1 cellular context compared by ENCODE assay signal in the genomic region with DNA sequence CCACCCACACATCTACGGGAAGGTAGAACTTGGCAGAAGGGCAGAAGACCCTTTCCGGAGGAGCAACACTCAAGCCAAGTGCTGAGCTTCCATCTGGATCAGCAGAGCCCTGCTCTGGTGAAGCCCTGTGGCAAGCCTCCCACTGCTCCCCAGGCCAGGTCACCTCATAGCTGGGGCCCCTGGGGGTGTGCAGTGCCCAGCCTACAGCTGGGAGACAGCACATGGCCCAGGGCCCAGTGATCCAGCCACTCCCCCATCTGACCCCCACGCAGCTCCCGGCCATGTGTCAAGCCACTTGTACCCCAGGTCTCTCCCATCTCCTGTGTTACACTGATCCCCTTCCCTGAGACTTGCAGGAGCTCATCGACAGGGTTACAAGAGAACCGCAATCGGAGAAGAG.
TF ChIP-seq lines count a peak whose summit lies in the region.

No MANE protein-coding gene starts in this region.

TF ChIP-seq in H1, 55 proteins besides CTCF, POLR2A, EP300 and RAD21:
- TF ChIP-seq EZH2 (IDR thresholded peaks at IDR 0.05; ENCODE audit: low read depth, low read length, severe bottlenecking) (no peak), CHD2 (IDR thresholded peaks at IDR 0.05; ENCODE audit: low read length) (no peak)
TF ChIP-seq in H1: peak in this region for 0.
